In genomic region chr16:30023586-30023985, GRCh38 we compare ENCODE assay signal across 33 cellular contexts. TPM values are rescaled to one million over a fixed set of nuclear protein-coding genes. Genes with fewer than 3 reads are reported as not detected.
"Had no signal": no experiment of that assay in that cellular context is flagged by ENCODE, and none has a peak within 500 bp of the region (broad histone marks: within the 10 kb centered on the region; RNA-seq: fewer than 3 reads in every experiment).

No MANE protein-coding gene starts in this region.

- H3K9me3 Mint-ChIP-seq: dendritic cell treated with granulocyte-macrophage colony-stimulating factor and Interleukin-4, amounts not matched to agents 40 ng/mL and 50 ng/mL, for 4 days; effector memory CD8-positive, alpha-beta T cell; endodermal cell; mesothelial cell of epicardium had no signal

- H3K4me3 ChIP-seq: colonic mucosa, esophagus squamous epithelium, gastrocnemius medialis, heart right ventricle, left lung, lower lobe of right lung, mucosa of descending colon had no signal

- H3K36me3 ChIP-seq: colonic mucosa, esophagus squamous epithelium, gastrocnemius medialis, heart right ventricle, left lung, lower lobe of right lung had no signal

- H3K4me1 ChIP-seq: colonic mucosa had no signal

- DNase-seq: colonic mucosa; cortex of kidney; effector CD8-positive, alpha-beta T cell; effector memory CD8-positive, alpha-beta T cell; endodermal cell; erythroblast; esophagus squamous epithelium; foreskin fibroblast; foreskin melanocyte; gastrocnemius medialis; glutamatergic neuron; head of caudate nucleus; heart right ventricle; hippocampal formation; left cardiac atrium; left ventricle myocardium superior; lower lobe of right lung; mesenchymal stem cell; mucosa of descending colon had no signal

- FAIRE-seq: endometrium, islet of Langerhans, keratinocyte had no signal

- H3K4me1 Mint-ChIP-seq: endodermal cell had no signal

- H3K9me3 ChIP-seq: colonic mucosa, esophagus squamous epithelium, gastrocnemius medialis, heart right ventricle, left lung, lower lobe of right lung, mucosa of descending colon had no signal

- H3K27me3 ChIP-seq: colonic mucosa had no signal

- H3K4me3 Mint-ChIP-seq: dendritic cell treated with granulocyte-macrophage colony-stimulating factor and Interleukin-4, amounts not matched to agents 40 ng/mL and 50 ng/mL, for 4 days; effector memory CD8-positive, alpha-beta T cell; endodermal cell; mesothelial cell of epicardium had no signal

- H3K36me3 Mint-ChIP-seq: mesothelial cell of epicardium had no signal

- H3K27ac Mint-ChIP-seq: dendritic cell treated with granulocyte-macrophage colony-stimulating factor and Interleukin-4, amounts not matched to agents 40 ng/mL and 50 ng/mL, for 4 days; effector memory CD8-positive, alpha-beta T cell; endodermal cell; mesothelial cell of epicardium had no signal

- ATAC-seq: effector memory CD8-positive, alpha-beta T cell; esophagus mucosa; gastrocnemius medialis; heart right ventricle; left cardiac atrium; left lung; left ventricle myocardium superior; lower lobe of right lung; mucosa of descending colon had no signal

RNA-seq across cellular contexts. Expression of gene C16orf92, which starts 0.6 kb away (rescaled TPM):
- total RNA-seq: colonic mucosa, dermis microvascular lymphatic vessel endothelial cell, endodermal cell, esophagus mucosa, esophagus squamous epithelium, gastrocnemius medialis, glomerular endothelial cell, heart right ventricle, kidney epithelial cell, left cardiac atrium, left lung, left ventricle myocardium superior, lower leg skin, lower lobe of right lung, lung microvascular endothelial cell, mesenteric fat pad, mesothelial cell of epicardium, mucosa of descending colon, myocyte had no signal

RNA-seq across cellular contexts. Expression of gene TLCD3B, which starts 7.5 kb away (rescaled TPM):
- total RNA-seq: dermis microvascular lymphatic vessel endothelial cell, esophagus squamous epithelium, heart right ventricle, kidney epithelial cell, left cardiac atrium, left ventricle myocardium superior, lower leg skin, lower lobe of right lung, lung microvascular endothelial cell, mesenteric fat pad had no signal

RNA-seq across cellular contexts. Expression of gene DOC2A, which starts 12.8 kb away (rescaled TPM):
- total RNA-seq: gastrocnemius medialis, myocyte had no signal
